ENCODE assay signal across 9 cellular contexts in genomic region chr12:87866602-87867292, GRCh38.
A peak's percentile ranks its signal among the peaks of the same experiment; 100 is the strongest.
DNase-seq lines count a peak whose midpoint lies in the region; ATAC-seq and TF ChIP-seq lines count a peak whose summit lies in the region.
"Had no signal": no experiment of that assay in that cellular context is flagged by ENCODE, and none has a peak within 500 bp of the region (broad histone marks: within the 10 kb centered on the region; RNA-seq: fewer than 3 reads in every experiment).

No MANE protein-coding gene starts in this region.

- CTCF ChIA-PET in mammary epithelial cell (lab: Charles Lee; ENCODE audit: low non-redundant PET) = no interaction called here
- CTCF ChIA-PET in CD4-positive, alpha-beta T cell (lab: Charles Lee) = no interaction called here

- H3K4me3 ChIP-seq in cardiac muscle cell (no peak overlapping the region), mammary epithelial cell (replicated peaks in 1 of 3; ENCODE audit: insufficient read depth in 1 of 3, low read depth in 2 of 3, low read length in 3 of 3) (no peak overlapping the region)

- H3K9ac ChIP-seq in mammary epithelial cell (ENCODE audit: insufficient read depth, low read length) = no peak overlapping the region

- H3K27ac Mint-ChIP-seq in type B pancreatic cell = no peak overlapping the region
- H3K27ac Mint-ChIP-seq in CD4-positive, alpha-beta T cell = no peak overlapping the region

- H3K36me3 ChIP-seq in cardiac muscle cell (no peaks in the 10 kb centered on the region), mammary epithelial cell (ENCODE audit: insufficient read depth, low read length) (no peaks in the 10 kb centered on the region)

- no peaks in the 10 kb centered on the region for H3K27me3 ChIP-seq in cardiac muscle cell
- H3K27me3 ChIP-seq in mammary epithelial cell (ENCODE audit: insufficient read depth, low read length) = peaks cover 2% of the 10 kb centered on the region
- H3K27me3 ChIP-seq in CD4-positive, alpha-beta T cell (ENCODE audit: control insufficient read depth, insufficient read depth, low read length) = no peaks in the 10 kb centered on the region

- BruUV-seq in mammary epithelial cell (replicated peaks; lab: Mats Ljungman, UMichigan) = no TSS peak

- no peak overlapping the region for H2AFZ ChIP-seq in mammary epithelial cell (ENCODE audit: low read depth, low read length)

- in situ Hi-C loops in mammary epithelial cell (cut with MboI; ENCODE audit: low sequenced_read_pairs in 2 of 2) = no loop called here

- POLR2A ChIA-PET in CD4-positive, alpha-beta T cell (lab: Charles Lee) = no interaction called here

- no peaks in the 10 kb centered on the region for H3K79me2 ChIP-seq in mammary epithelial cell (ENCODE audit: insufficient read depth, low read length)

- H3K36me3 Mint-ChIP-seq in type B pancreatic cell = no peaks in the 10 kb centered on the region
- H3K36me3 Mint-ChIP-seq in CD4-positive, alpha-beta T cell (ENCODE audit: low read depth) = no peaks in the 10 kb centered on the region

- H3K4me1 ChIP-seq in cardiac muscle cell (ENCODE audit: low read depth) = peaks cover 6% of the 10 kb centered on the region
- no peaks in the 10 kb centered on the region for H3K4me1 ChIP-seq in mammary epithelial cell (ENCODE audit: insufficient read depth, low read length)

- DNase-seq in cardiac muscle cell (ENCODE audit: low read depth in 1 of 2, low spot score in 1 of 2) (peak in 1 of 2 donors; percentile 31), left ventricle myocardium superior (no peak), HPDE6-E6E7 (ENCODE audit: extremely low spot score) (peak; percentile 8), mammary epithelial cell (peak; percentile 8), type B pancreatic cell (ENCODE audit: extremely low spot score, unreplicated experiment) (no peak), NCI-H774 (lab: John Stamatoyannopoulos, UW) (no peak), GM19240 (ENCODE audit: insufficient read length, low spot score) (no peak)
- DNase-seq in CD4-positive, alpha-beta T cell = no peak

- no peak for ATAC-seq in left ventricle myocardium superior
- no peak for ATAC-seq in CD4-positive, alpha-beta T cell (ENCODE audit: poor library complexity)

- H3K4me2 ChIP-seq in mammary epithelial cell (ENCODE audit: insufficient read depth, low read depth, low read length) = no peak overlapping the region

- no peaks in the 10 kb centered on the region for H4K20me1 ChIP-seq in mammary epithelial cell (ENCODE audit: insufficient read depth, low read length)

- TF ChIP-seq CTCF in cardiac muscle cell (IDR thresholded peaks at IDR 0.05; ENCODE audit: low read depth, low read length) (peak; percentile 58), mammary epithelial cell (conservative IDR thresholded peaks at IDR 0.05 in 1 of 2, IDR thresholded peaks at IDR 0.05 in 1 of 2; ENCODE audit: extremely low read depth in 1 of 2, insufficient read depth in 1 of 2, low read depth in 1 of 2, low read length in 2 of 2) (peak; percentile 62 to 77), type B pancreatic cell (conservative IDR thresholded peaks at IDR 0.05) (peak; percentile 63)
- no peak for TF ChIP-seq CTCF in CD4-positive, alpha-beta T cell (IDR thresholded peaks at IDR 0.05)

- intact Hi-C loops in left ventricle myocardium superior (cut with micrococcal nuclease) (no loop called here), mammary epithelial cell (cut with micrococcal nuclease) (loop anchor here (1.0 to 5.0 kb wide), 3 partner anchors 86 to 186 kb away; no protein-coding TSS in a partner anchor)
- intact Hi-C loops in CD4-positive, alpha-beta T cell (cut with DNase I, micrococcal nuclease) = no loop called here

- dilution Hi-C loops in mammary epithelial cell (cut with HindIII; ENCODE audit: low sequenced_read_pairs) = no loop called here

- H3K27me3 Mint-ChIP-seq in type B pancreatic cell = no peaks in the 10 kb centered on the region
- H3K27me3 Mint-ChIP-seq in CD4-positive, alpha-beta T cell = no peaks in the 10 kb centered on the region
- H3K27me3 Mint-ChIP-seq: central memory CD8-positive, alpha-beta T cell had no signal

- H3K9me3 ChIP-seq in cardiac muscle cell (ENCODE audit: low read depth) = no peaks in the 10 kb centered on the region
- H3K9me3 ChIP-seq in mammary epithelial cell (replicated peaks; ENCODE audit: insufficient read depth, low read length) = no peaks in the 10 kb centered on the region
- no peaks in the 10 kb centered on the region for H3K9me3 ChIP-seq in CD4-positive, alpha-beta T cell (ENCODE audit: control insufficient read depth, low read length)

- H3K27ac ChIP-seq in cardiac muscle cell (no peak overlapping the region), mammary epithelial cell (ENCODE audit: insufficient read depth, low read depth, low read length) (no peak overlapping the region)
- H3K27ac ChIP-seq in CD4-positive, alpha-beta T cell (ENCODE audit: low read depth, low read length) = no peak overlapping the region

- H3K4me3 Mint-ChIP-seq in type B pancreatic cell = no peak overlapping the region
- no peak overlapping the region for H3K4me3 Mint-ChIP-seq in CD4-positive, alpha-beta T cell
- H3K4me3 Mint-ChIP-seq: central memory CD8-positive, alpha-beta T cell had no signal

- 77% methylated on average over 3 of the region's 3 CpGs for WGBS in mammary epithelial cell (ENCODE audit: low coverage, missing lambda C conversion rate)

- H3K9me3 Mint-ChIP-seq in type B pancreatic cell = no peaks in the 10 kb centered on the region
- no peaks in the 10 kb centered on the region for H3K9me3 Mint-ChIP-seq in CD4-positive, alpha-beta T cell
- H3K9me3 Mint-ChIP-seq: central memory CD8-positive, alpha-beta T cell had no signal

- peaks cover 13% of the 10 kb centered on the region for H3K4me1 Mint-ChIP-seq in type B pancreatic cell (ENCODE audit: unreplicated experiment)
- no peaks in the 10 kb centered on the region for H3K4me1 Mint-ChIP-seq in CD4-positive, alpha-beta T cell (ENCODE audit: low read depth)
- H3K4me1 Mint-ChIP-seq: central memory CD8-positive, alpha-beta T cell had no signal

Comparison
In these comparisons a context has a peak if more than half of its experiments do, and no peak if none do; other contexts are left out.
1. DNase-seq: peak in HPDE6-E6E7 (single experiment) and mammary epithelial cell (single experiment); none in left ventricle myocardium superior (single experiment), type B pancreatic cell (single experiment), CD4-positive, alpha-beta T cell (0 of 10), NCI-H774 (single experiment) and GM19240 (single experiment).